In the genomic region with DNA sequence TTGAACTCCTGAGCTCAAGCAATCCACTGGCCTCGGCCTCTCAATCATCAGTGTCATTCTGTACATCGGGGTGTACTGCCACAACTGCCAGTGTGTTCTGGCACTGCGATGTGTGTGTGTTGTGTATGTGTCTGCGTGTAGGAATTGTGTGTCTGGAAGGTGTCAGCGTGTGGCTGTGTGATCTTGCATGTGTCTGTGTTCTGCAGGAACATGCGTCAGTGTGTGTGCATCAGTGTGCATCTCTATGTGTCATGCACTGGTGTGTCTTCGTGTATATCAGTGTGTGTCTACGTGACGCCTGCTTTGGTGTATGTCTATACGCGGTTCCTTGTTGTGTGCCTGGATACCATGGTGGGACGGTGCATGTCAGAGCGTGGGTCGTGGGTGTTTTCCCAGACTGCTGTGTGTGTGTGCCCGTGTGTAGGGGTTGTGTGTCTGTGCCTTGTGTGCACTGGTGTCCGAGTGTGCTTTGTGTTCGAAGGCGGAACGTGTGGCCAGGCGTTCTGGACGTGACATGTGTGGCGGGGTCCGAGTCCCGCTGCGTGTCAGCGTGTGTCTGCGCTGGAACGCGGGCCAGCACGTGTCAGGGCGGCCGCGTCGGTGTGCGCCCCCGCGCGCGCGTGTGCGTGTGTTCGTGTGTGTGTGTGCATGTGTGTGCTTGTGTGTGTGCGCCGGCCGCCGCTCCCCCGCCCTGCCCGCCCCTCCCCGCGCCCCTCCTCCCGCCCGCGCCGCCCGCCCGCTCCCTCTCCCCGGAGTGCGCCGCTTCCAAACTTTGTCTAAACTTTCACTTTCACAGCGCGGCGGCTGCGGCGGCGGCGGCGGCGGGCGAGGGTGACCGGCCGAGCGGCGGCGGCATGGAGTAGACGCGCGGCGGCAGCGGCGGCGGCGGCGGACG, we compare ENCODE assay signal across 2 cellular contexts.
TF ChIP-seq lines count a peak whose summit lies in the region.

Gene NFIX, plus strand, starts transcription at position 775 of the 895 bp plus-strand sequence. CDS start 363 bp downstream, outside the sequence.

TF ChIP-seq in HEK293, 187 proteins besides CTCF, POLR2A, EP300 and RAD21 (continued from another document and continues in another):
- no peak for TF ChIP-seq ZNF221 (tag by site-specific recombination; IDR thresholded peaks at IDR 0.05; ENCODE audit: borderline replicate concordance)
- TF ChIP-seq ZNF707 (tag by site-specific recombination; IDR thresholded peaks at IDR 0.05), result peak; percentile 46; the same call in 1 of the 2 replicates
- no peak for TF ChIP-seq ZNF624 (tag by site-specific recombination; IDR thresholded peaks at IDR 0.05)
- TF ChIP-seq ZNF24 (tag by site-specific recombination; IDR thresholded peaks at IDR 0.05), result 0 out of 2 replicates have a peak, but pooled peaks have one; percentile 20
- no peak for TF ChIP-seq ZNF350 (tag by site-specific recombination; IDR thresholded peaks at IDR 0.05)
- TF ChIP-seq ZNF416 (tag by site-specific recombination; IDR thresholded peaks at IDR 0.05), result no peak
- TF ChIP-seq ZNF37A (tag by site-specific recombination; IDR thresholded peaks at IDR 0.05), result no peak
- no peak for TF ChIP-seq GLI2 (tag by site-specific recombination; IDR thresholded peaks at IDR 0.05; ENCODE audit: borderline replicate concordance, low read depth)
- TF ChIP-seq, protein P1, sequence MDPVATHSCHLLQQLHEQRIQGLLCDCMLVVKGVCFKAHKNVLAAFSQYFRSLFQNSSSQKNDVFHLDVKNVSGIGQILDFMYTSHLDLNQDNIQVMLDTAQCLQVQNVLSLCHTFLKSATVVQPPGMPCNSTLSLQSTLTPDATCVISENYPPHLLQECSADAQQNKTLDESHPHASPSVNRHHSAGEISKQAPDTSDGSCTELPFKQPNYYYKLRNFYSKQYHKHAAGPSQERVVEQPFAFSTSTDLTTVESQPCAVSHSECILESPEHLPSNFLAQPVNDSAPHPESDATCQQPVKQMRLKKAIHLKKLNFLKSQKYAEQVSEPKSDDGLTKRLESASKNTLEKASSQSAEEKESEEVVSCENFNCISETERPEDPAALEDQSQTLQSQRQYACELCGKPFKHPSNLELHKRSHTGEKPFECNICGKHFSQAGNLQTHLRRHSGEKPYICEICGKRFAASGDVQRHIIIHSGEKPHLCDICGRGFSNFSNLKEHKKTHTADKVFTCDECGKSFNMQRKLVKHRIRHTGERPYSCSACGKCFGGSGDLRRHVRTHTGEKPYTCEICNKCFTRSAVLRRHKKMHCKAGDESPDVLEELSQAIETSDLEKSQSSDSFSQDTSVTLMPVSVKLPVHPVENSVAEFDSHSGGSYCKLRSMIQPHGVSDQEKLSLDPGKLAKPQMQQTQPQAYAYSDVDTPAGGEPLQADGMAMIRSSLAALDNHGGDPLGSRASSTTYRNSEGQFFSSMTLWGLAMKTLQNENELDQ (tag by site-specific recombination; IDR thresholded peaks at IDR 0.05; ENCODE audit: low read depth), result no peak
- no peak for TF ChIP-seq HOXD13 (CRISPR knock-in tag; IDR thresholded peaks at IDR 0.05; ENCODE audit: borderline replicate concordance)
- no peak for TF ChIP-seq ZNF837 (tag by site-specific recombination; IDR thresholded peaks at IDR 0.05)
- no peak for TF ChIP-seq HOXA7 (CRISPR knock-in tag; IDR thresholded peaks at IDR 0.05; ENCODE audit: borderline replicate concordance)
- TF ChIP-seq, protein P2, sequence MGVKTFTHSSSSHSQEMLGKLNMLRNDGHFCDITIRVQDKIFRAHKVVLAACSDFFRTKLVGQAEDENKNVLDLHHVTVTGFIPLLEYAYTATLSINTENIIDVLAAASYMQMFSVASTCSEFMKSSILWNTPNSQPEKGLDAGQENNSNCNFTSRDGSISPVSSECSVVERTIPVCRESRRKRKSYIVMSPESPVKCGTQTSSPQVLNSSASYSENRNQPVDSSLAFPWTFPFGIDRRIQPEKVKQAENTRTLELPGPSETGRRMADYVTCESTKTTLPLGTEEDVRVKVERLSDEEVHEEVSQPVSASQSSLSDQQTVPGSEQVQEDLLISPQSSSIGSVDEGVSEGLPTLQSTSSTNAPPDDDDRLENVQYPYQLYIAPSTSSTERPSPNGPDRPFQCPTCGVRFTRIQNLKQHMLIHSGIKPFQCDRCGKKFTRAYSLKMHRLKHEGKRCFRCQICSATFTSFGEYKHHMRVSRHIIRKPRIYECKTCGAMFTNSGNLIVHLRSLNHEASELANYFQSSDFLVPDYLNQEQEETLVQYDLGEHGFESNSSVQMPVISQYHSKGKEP (tag by site-specific recombination; IDR thresholded peaks at IDR 0.05), result no peak
- no peak for TF ChIP-seq ZNF157 (tag by site-specific recombination; IDR thresholded peaks at IDR 0.05)
- TF ChIP-seq ZNF621 (tag by site-specific recombination; IDR thresholded peaks at IDR 0.05), result no peak
- TF ChIP-seq ELK4 (IDR thresholded peaks at IDR 0.05; ENCODE audit: borderline replicate concordance, low read depth, low read length), result no peak
- peak; percentile 83 for TF ChIP-seq ZBTB10 (tag by site-specific recombination; IDR thresholded peaks at IDR 0.05)
- TF ChIP-seq ZNF335 (tag by site-specific recombination; conservative IDR thresholded peaks at IDR 0.05), result peak; percentile 99
- TF ChIP-seq ZNF121 (tag by site-specific recombination; IDR thresholded peaks at IDR 0.05), result no peak

TF ChIP-seq in K562, 482 proteins besides CTCF, POLR2A, EP300 and RAD21 (continued from another document and continues in another):
- TF ChIP-seq, protein P3, sequence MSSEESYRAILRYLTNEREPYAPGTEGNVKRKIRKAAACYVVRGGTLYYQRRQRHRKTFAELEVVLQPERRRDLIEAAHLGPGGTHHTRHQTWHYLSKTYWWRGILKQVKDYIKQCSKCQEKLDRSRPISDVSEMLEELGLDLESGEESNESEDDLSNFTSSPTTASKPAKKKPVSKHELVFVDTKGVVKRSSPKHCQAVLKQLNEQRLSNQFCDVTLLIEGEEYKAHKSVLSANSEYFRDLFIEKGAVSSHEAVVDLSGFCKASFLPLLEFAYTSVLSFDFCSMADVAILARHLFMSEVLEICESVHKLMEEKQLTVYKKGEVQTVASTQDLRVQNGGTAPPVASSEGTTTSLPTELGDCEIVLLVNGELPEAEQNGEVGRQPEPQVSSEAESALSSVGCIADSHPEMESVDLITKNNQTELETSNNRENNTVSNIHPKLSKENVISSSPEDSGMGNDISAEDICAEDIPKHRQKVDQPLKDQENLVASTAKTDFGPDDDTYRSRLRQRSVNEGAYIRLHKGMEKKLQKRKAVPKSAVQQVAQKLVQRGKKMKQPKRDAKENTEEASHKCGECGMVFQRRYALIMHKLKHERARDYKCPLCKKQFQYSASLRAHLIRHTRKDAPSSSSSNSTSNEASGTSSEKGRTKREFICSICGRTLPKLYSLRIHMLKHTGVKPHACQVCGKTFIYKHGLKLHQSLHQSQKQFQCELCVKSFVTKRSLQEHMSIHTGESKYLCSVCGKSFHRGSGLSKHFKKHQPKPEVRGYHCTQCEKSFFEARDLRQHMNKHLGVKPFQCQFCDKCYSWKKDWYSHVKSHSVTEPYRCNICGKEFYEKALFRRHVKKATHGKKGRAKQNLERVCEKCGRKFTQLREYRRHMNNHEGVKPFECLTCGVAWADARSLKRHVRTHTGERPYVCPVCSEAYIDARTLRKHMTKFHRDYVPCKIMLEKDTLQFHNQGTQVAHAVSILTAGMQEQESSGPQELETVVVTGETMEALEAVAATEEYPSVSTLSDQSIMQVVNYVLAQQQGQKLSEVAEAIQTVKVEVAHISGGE (CRISPR knock-in tag; IDR thresholded peaks at IDR 0.05), result peak in 1 of 3 experiments; percentile 37; a peak in 1 of 6 replicates
- TF ChIP-seq GATAD2A (IDR thresholded peaks at IDR 0.05) (peak; percentile 53; the same call in 1 of the 2 replicates), NFIC (IDR thresholded peaks at IDR 0.05) (peak; percentile 51), HDAC1 (IDR thresholded peaks at IDR 0.05) (peak in 1 of 2 experiments; percentile 81; a peak in 2 of 4 replicates), ARID1B (IDR thresholded peaks at IDR 0.05) (peak; percentile 43), ZNF253 (CRISPR knock-in tag; conservative IDR thresholded peaks at IDR 0.05) (no peak), MGA (IDR thresholded peaks at IDR 0.05) (peak; percentile 86; the same call in 1 of the 2 replicates), TOE1 (IDR thresholded peaks at IDR 0.05; ENCODE audit: borderline replicate concordance) (peak; percentile 47; the same call in 1 of the 2 replicates), TOE1 (CRISPR knock-in tag; IDR thresholded peaks at IDR 0.05; ENCODE audit: borderline replicate concordance, low read depth) (no peak), ETV6 (IDR thresholded peaks at IDR 0.05; ENCODE audit: borderline replicate concordance in 1 of 2, low read depth in 2 of 2, low read length in 1 of 2) (no peak), ETV6 (CRISPR knock-in tag; IDR thresholded peaks at IDR 0.05; ENCODE audit: borderline replicate concordance) (no peak), ZNF311 (CRISPR knock-in tag; IDR thresholded peaks at IDR 0.05) (no peak), ZKSCAN1 (IDR thresholded peaks at IDR 0.05; ENCODE audit: low read depth, low read length) (no peak), ZNF707 (CRISPR knock-in tag; conservative IDR thresholded peaks at IDR 0.05) (no peak), KDM5B (IDR thresholded peaks at IDR 0.05; ENCODE audit: insufficient replicate concordance, low read depth, low read length) (peak; percentile 31), TBP (optimal IDR thresholded peaks at IDR 0.05; ENCODE audit: low read depth, low read length) (no peak), NR2F6 (CRISPR knock-in tag; IDR thresholded peaks at IDR 0.05) (no peak)
- TF ChIP-seq, protein P4, sequence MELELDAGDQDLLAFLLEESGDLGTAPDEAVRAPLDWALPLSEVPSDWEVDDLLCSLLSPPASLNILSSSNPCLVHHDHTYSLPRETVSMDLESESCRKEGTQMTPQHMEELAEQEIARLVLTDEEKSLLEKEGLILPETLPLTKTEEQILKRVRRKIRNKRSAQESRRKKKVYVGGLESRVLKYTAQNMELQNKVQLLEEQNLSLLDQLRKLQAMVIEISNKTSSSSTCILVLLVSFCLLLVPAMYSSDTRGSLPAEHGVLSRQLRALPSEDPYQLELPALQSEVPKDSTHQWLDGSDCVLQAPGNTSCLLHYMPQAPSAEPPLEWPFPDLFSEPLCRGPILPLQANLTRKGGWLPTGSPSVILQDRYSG (tag; conservative IDR thresholded peaks at IDR 0.05; ENCODE audit: low read depth), result no peak
